Comparison of ENCODE assay signal across 11 cellular contexts in genomic region chr17:82101767-82102679, GRCh38. TPM values are rescaled to one million over a fixed set of nuclear protein-coding genes. Genes with fewer than 3 reads are reported as not detected.
A peak's percentile ranks its signal among the peaks of the same experiment; 100 is the strongest.
DNase-seq lines count a peak whose midpoint lies in the region; ATAC-seq and TF ChIP-seq lines count a peak whose summit lies in the region.
"Had no signal": no experiment of that assay in that cellular context is flagged by ENCODE, and none has a peak within 500 bp of the region (broad histone marks: within the 10 kb centered on the region; RNA-seq: fewer than 3 reads in every experiment).

No MANE protein-coding gene starts in this region.

- no peaks in the 10 kb centered on the region for H3K9me3 ChIP-seq in CD4-positive, alpha-beta T cell (ENCODE audit: control insufficient read depth, low read length)
- H3K9me3 ChIP-seq in IMR-90 (ENCODE audit: control insufficient read depth, insufficient read depth, low read length): no peaks in the 10 kb centered on the region
- no peaks in the 10 kb centered on the region for H3K9me3 ChIP-seq in psoas muscle
- H3K9me3 ChIP-seq in Peyer's patch: no peaks in the 10 kb centered on the region

- no peaks in the 10 kb centered on the region for H3K36me3 ChIP-seq in IMR-90 (ENCODE audit: control insufficient read depth, insufficient read depth, low read length)
- H3K36me3 ChIP-seq in psoas muscle (ENCODE audit: insufficient read depth in 1 of 2, low read depth in 1 of 2): no peaks in the 10 kb centered on the region
- no peaks in the 10 kb centered on the region for H3K36me3 ChIP-seq in Peyer's patch

- H4K8ac ChIP-seq in IMR-90 (ENCODE audit: low read depth in 2 of 2, low read length in 2 of 2): no peak overlapping the region

- ATAC-seq in CD4-positive, alpha-beta T cell (ENCODE audit: poor library complexity): no peak
- no peak for ATAC-seq in IMR-90 (ENCODE audit: low read depth)
- no peak for ATAC-seq in psoas muscle

- H3K9me3 Mint-ChIP-seq in CD4-positive, alpha-beta T cell: no peaks in the 10 kb centered on the region

- peaks cover 10% of the 10 kb centered on the region for H3K36me3 Mint-ChIP-seq in CD4-positive, alpha-beta T cell (ENCODE audit: low read depth)

- H3K4me3 ChIP-seq in IMR-90 (ENCODE audit: insufficient read depth, low read depth, low read length) (no peak overlapping the region), psoas muscle (no peak overlapping the region), Peyer's patch (no peak overlapping the region)

- TF ChIP-seq CTCF in CD4-positive, alpha-beta T cell (IDR thresholded peaks at IDR 0.05): no peak
- TF ChIP-seq CTCF in IMR-90 (conservative IDR thresholded peaks at IDR 0.05; ENCODE audit: low read depth, low read length) (no peak), psoas muscle (IDR thresholded peaks at IDR 0.05) (no peak), Peyer's patch (IDR thresholded peaks at IDR 0.05) (no peak)

- H3K27ac Mint-ChIP-seq in CD4-positive, alpha-beta T cell: peak overlapping the region; percentile 80

- DNase-seq in CD4-positive, alpha-beta T cell: peak in 1 of 10 experiments; percentile 5
- DNase-seq in IMR-90: no peak
- DNase-seq in globus pallidus (ENCODE audit: low spot score): peak; percentile 33
- DNase-seq in psoas muscle: peak; percentile 35 to 54
- no peak for DNase-seq in GOT3 (lab: John Stamatoyannopoulos, UW)
- DNase-seq in activated T-cell treated with anti-CD3 and anti-CD28 coated beads for 4 hours: no peak
- no peak for DNase-seq in RKO (ENCODE audit: low spot score)
- no peak for DNase-seq in Peyer's patch
- DNase-seq: DMS53, NCI-H1436, SHP77 had no signal

- H2AFZ ChIP-seq in IMR-90 (replicated peaks; ENCODE audit: low read length, poor library complexity): no peak overlapping the region

- H3K4me1 ChIP-seq in IMR-90 (ENCODE audit: control insufficient read depth, insufficient read depth, low read length): peaks cover 21% of the 10 kb centered on the region
- peaks cover 48% of the 10 kb centered on the region for H3K4me1 ChIP-seq in psoas muscle
- H3K4me1 ChIP-seq in Peyer's patch: peaks cover 13 to 44% (median 32%) of the 10 kb centered on the region in 4 donors

- H3K9ac ChIP-seq in IMR-90 (ENCODE audit: low read depth, low read length): no peak overlapping the region

- no peak overlapping the region for H2BK120ac ChIP-seq in IMR-90 (ENCODE audit: low read depth, low read length)

- no peak overlapping the region for H2AK5ac ChIP-seq in IMR-90 (ENCODE audit: low read depth, low read length)

- H3K27me3 ChIP-seq in CD4-positive, alpha-beta T cell (ENCODE audit: control insufficient read depth, insufficient read depth, low read length): no peaks in the 10 kb centered on the region
- no peaks in the 10 kb centered on the region for H3K27me3 ChIP-seq in IMR-90 (ENCODE audit: control insufficient read depth, insufficient read depth, low read length)
- H3K27me3 ChIP-seq in psoas muscle (ENCODE audit: insufficient read depth in 3 of 3, low read length in 2 of 3): no peaks in the 10 kb centered on the region
- H3K27me3 ChIP-seq in Peyer's patch: no peaks in the 10 kb centered on the region

- H4K20me1 ChIP-seq in IMR-90 (ENCODE audit: insufficient read depth, low read length): peaks cover 5% of the 10 kb centered on the region

- no peak overlapping the region for H3K4ac ChIP-seq in IMR-90 (ENCODE audit: low read depth, low read length)

- H3K9me1 ChIP-seq in IMR-90 (ENCODE audit: insufficient read depth, low read length): 0 out of 2 replicates have a peak, but pooled peaks cover 5% of the 10 kb centered on the region

- TF ChIP-seq RAD21 in IMR-90 (IDR thresholded peaks at IDR 0.05; ENCODE audit: low read length): no peak

- POLR2A ChIA-PET in CD4-positive, alpha-beta T cell (lab: Charles Lee): interaction anchor here (1.4 kb wide), 1 partner anchor 25 kb away, joined by 5 read pairs; no protein-coding TSS in a partner anchor
- POLR2A ChIA-PET in IMR-90 (lab: Charles Lee; ENCODE audit: unreplicated experiment): no interaction called here

- no peak overlapping the region for H3K23ac ChIP-seq in IMR-90 (ENCODE audit: low read depth, low read length)

- H3K18ac ChIP-seq in IMR-90 (ENCODE audit: low read depth, low read length): no peak overlapping the region

- no peak overlapping the region for H3K56ac ChIP-seq in IMR-90 (ENCODE audit: extremely low read depth, insufficient read depth, low read length)

- in situ Hi-C loops in IMR-90 (cut with MboI; ENCODE audit: low sequenced_read_pairs): no loop called here

- TF ChIP-seq POLR2A in IMR-90 (IDR thresholded peaks at IDR 0.05; ENCODE audit: low read depth, low read length) (no peak), Peyer's patch (IDR thresholded peaks at IDR 0.05) (no peak)

- WGBS in IMR-90 (ENCODE audit: extremely low coverage in 2 of 2, insufficient read length in 1 of 2), 2 experiments: 75% methylated on average over 3 of the region's 18 CpGs; no CpG with 5 or more reads in 1 of the 2 experiments
- 46 to 62% (median 48%) methylated on average over 18 of the region's 18 CpGs for WGBS in psoas muscle, 3 donors

- H4K91ac ChIP-seq in IMR-90 (ENCODE audit: insufficient read depth, low read depth, low read length): no peak overlapping the region; the same call in 1 of the 2 replicates

- no peak overlapping the region for H3K4me2 ChIP-seq in IMR-90 (ENCODE audit: low read depth, low read length)

- H2BK5ac ChIP-seq in IMR-90 (ENCODE audit: low read depth, low read length, poor library complexity, severe bottlenecking): no peak overlapping the region

- dilution Hi-C loops in IMR-90 (cut with HindIII; ENCODE audit: low sequenced_read_pairs, unreplicated experiment): no loop called here

- no peak overlapping the region for H2BK15ac ChIP-seq in IMR-90 (ENCODE audit: low read depth, low read length)

- H2BK20ac ChIP-seq in IMR-90 (ENCODE audit: low read depth, low read length): no peak overlapping the region

- H3K4me3 Mint-ChIP-seq in CD4-positive, alpha-beta T cell: peak overlapping the region; percentile 63

- H3K14ac ChIP-seq in IMR-90 (replicated peaks; ENCODE audit: low read depth, low read length): no peak overlapping the region

- H3K27me3 Mint-ChIP-seq in CD4-positive, alpha-beta T cell: no peaks in the 10 kb centered on the region

- H4K5ac ChIP-seq in IMR-90 (ENCODE audit: low read depth, low read length): no peak overlapping the region

- CTCF ChIA-PET in CD4-positive, alpha-beta T cell (lab: Charles Lee): no interaction called here
- CTCF ChIA-PET in IMR-90 (lab: Yijun Ruan, JAX): no interaction called here

- no TSS peak for BruUV-seq in IMR-90 (replicated peaks; lab: Mats Ljungman, UMichigan)

- peaks cover 0 to 22% of the 10 kb centered on the region in 2 experiments; a peak in 3 of 4 replicates for H3K79me1 ChIP-seq in IMR-90 (ENCODE audit: low read depth in 1 of 2, low read length in 2 of 2)

- intact Hi-C loops in CD4-positive, alpha-beta T cell (cut with DNase I, micrococcal nuclease): no loop called here
- intact Hi-C loops in IMR-90 (cut with micrococcal nuclease) (no loop called here), psoas muscle (cut with DNase I) (loop anchor here in 1 of 2 donors (5.0 kb wide), 1 partner anchor 70 kb away; the partner anchor contains the start of gene RAC3)

- no peak overlapping the region for H3K27ac ChIP-seq in CD4-positive, alpha-beta T cell (ENCODE audit: low read depth, low read length)
- H3K27ac ChIP-seq in IMR-90 (ENCODE audit: insufficient read depth, low read length) (no peak overlapping the region), psoas muscle (peak overlapping the region; percentile 97), Peyer's patch (no peak overlapping the region)

- H3K4me1 Mint-ChIP-seq in CD4-positive, alpha-beta T cell (ENCODE audit: low read depth): peaks cover 16% of the 10 kb centered on the region

- peak overlapping the region; percentile 28 for H2AK9ac ChIP-seq in IMR-90 (replicated peaks; ENCODE audit: low read depth, low read length, poor library complexity)

TF ChIP-seq in IMR-90, 13 proteins besides CTCF, POLR2A, EP300 and RAD21 (continues in another document):
- no peak for TF ChIP-seq NFE2L2 (IDR thresholded peaks at IDR 0.05; ENCODE audit: low read depth, low read length)
- TF ChIP-seq SMC3 (IDR thresholded peaks at IDR 0.05; ENCODE audit: low read depth, low read length): no peak
- TF ChIP-seq CEBPB (IDR thresholded peaks at IDR 0.05; ENCODE audit: low read depth, low read length): no peak
- no peak for TF ChIP-seq CHD1 (IDR thresholded peaks at IDR 0.05; ENCODE audit: low read depth, low read length)

RNA-seq across cellular contexts. Expression of gene FASN, which starts 4.0 kb away (rescaled TPM):
- 100 to 1,000 TPM; 168 to 174 TPM for total RNA-seq in CD4-positive, alpha-beta T cell
- 12.4 and 15.3 TPM in 2 replicates for total RNA-seq in IMR-90 (2012; rRNA removed)
- polyA plus RNA-seq in IMR-90 (2012; rRNA removed): 56.0 and 68.5 TPM in 2 replicates
- 22.8 and 57.7 TPM in 2 replicates for polyA plus RNA-seq in IMR-90 (2012; cell fraction: cytosol; rRNA removed)
- polyA plus RNA-seq in IMR-90 (2012; cell fraction: nucleus; rRNA removed; ENCODE audit: low replicate concordance): 126 and 440 TPM in 2 replicates
- 10 to 100 TPM; 17.2 to 37.3 (median 23.4) TPM for total RNA-seq in psoas muscle
- polyA plus RNA-seq in psoas muscle: 10 to 100 TPM in 2 of 3 donors, 1 to 10 TPM in 1; 8.9 to 26.5 (median 12.0) TPM
- 100 to 1,000 TPM in 1 of 4 donors, 10 to 100 TPM in 3; 50.4 to 110 (median 76.5) TPM for total RNA-seq in Peyer's patch

RNA-seq across cellular contexts. Expression of gene DUS1L, which starts 36.4 kb away (rescaled TPM):
- 100 to 1,000 TPM; 160 to 163 TPM for total RNA-seq in CD4-positive, alpha-beta T cell
- 26.9 and 29.0 TPM in 2 replicates for total RNA-seq in IMR-90 (2012; rRNA removed)
- 76.9 and 95.3 TPM in 2 replicates for polyA plus RNA-seq in IMR-90 (2012; rRNA removed)
- 60.1 and 65.0 TPM in 2 replicates for polyA plus RNA-seq in IMR-90 (2012; cell fraction: cytosol; rRNA removed)
- polyA plus RNA-seq in IMR-90 (2012; cell fraction: nucleus; rRNA removed; ENCODE audit: low replicate concordance): 435 and 1,044 TPM in 2 replicates
- total RNA-seq in psoas muscle: 100 to 1,000 TPM in 3 of 4 donors, 10 to 100 TPM in 1; 72.6 to 136 (median 104) TPM
- 100 to 1,000 TPM; 117 to 170 (median 133) TPM for polyA plus RNA-seq in psoas muscle
- 100 to 1,000 TPM in 3 of 4 donors, 10 to 100 TPM in 1; 73.6 to 207 (median 122) TPM for total RNA-seq in Peyer's patch

RNA-seq across cellular contexts. Expression of gene GPS1, which starts 50.3 kb away (rescaled TPM):
- 10 to 100 TPM; 64.6 to 69.3 TPM for total RNA-seq in CD4-positive, alpha-beta T cell
- total RNA-seq in IMR-90 (2012; rRNA removed): 177 and 181 TPM in 2 replicates
- 157 and 168 TPM in 2 replicates for polyA plus RNA-seq in IMR-90 (2012; rRNA removed)
- 93.5 and 156 TPM in 2 replicates for polyA plus RNA-seq in IMR-90 (2012; cell fraction: cytosol; rRNA removed)
- 234 and 517 TPM in 2 replicates for polyA plus RNA-seq in IMR-90 (2012; cell fraction: nucleus; rRNA removed; ENCODE audit: low replicate concordance)
- 100 to 1,000 TPM in 2 of 4 donors, 10 to 100 TPM in 2; 89.8 to 112 (median 97.7) TPM for total RNA-seq in psoas muscle
- 100 to 1,000 TPM in 2 of 3 donors, 10 to 100 TPM in 1; 87.1 to 114 (median 104) TPM for polyA plus RNA-seq in psoas muscle
- total RNA-seq in Peyer's patch: 100 to 1,000 TPM in 1 of 4 donors, 10 to 100 TPM in 3; 69.2 to 138 (median 88.5) TPM

RNA-seq across cellular contexts. Expression of gene RFNG, which starts 50.4 kb away (rescaled TPM):
- total RNA-seq in CD4-positive, alpha-beta T cell: 10 to 100 TPM; 28.1 to 31.2 TPM
- 6.8 and 8.6 TPM in 2 replicates for total RNA-seq in IMR-90 (2012; rRNA removed)
- 47.3 and 51.1 TPM in 2 replicates for polyA plus RNA-seq in IMR-90 (2012; rRNA removed)
- polyA plus RNA-seq in IMR-90 (2012; cell fraction: cytosol; rRNA removed): 27.2 and 51.3 TPM in 2 replicates
- polyA plus RNA-seq in IMR-90 (2012; cell fraction: nucleus; rRNA removed; ENCODE audit: low replicate concordance): 271 and 643 TPM in 2 replicates
- total RNA-seq in psoas muscle: 10 to 100 TPM; 27.1 to 37.3 (median 29.3) TPM
- 10 to 100 TPM; 31.0 to 40.7 (median 37.3) TPM for polyA plus RNA-seq in psoas muscle
- 10 to 100 TPM; 42.9 to 65.7 (median 50.2) TPM for total RNA-seq in Peyer's patch

Comparison
In these comparisons a context has a peak if more than half of its experiments do, and no peak if none do; other contexts are left out.
1. DNase-seq: peak in globus pallidus (single experiment) and psoas muscle (2 of 2); none in IMR-90 (single experiment), GOT3 (single experiment), activated T-cell treated with anti-CD3 and anti-CD28 coated beads for 4 hours (single experiment), RKO (single experiment) and Peyer's patch (0 of 3).